Comparison of ENCODE assay signal across 12 cellular contexts in the genomic region with DNA sequence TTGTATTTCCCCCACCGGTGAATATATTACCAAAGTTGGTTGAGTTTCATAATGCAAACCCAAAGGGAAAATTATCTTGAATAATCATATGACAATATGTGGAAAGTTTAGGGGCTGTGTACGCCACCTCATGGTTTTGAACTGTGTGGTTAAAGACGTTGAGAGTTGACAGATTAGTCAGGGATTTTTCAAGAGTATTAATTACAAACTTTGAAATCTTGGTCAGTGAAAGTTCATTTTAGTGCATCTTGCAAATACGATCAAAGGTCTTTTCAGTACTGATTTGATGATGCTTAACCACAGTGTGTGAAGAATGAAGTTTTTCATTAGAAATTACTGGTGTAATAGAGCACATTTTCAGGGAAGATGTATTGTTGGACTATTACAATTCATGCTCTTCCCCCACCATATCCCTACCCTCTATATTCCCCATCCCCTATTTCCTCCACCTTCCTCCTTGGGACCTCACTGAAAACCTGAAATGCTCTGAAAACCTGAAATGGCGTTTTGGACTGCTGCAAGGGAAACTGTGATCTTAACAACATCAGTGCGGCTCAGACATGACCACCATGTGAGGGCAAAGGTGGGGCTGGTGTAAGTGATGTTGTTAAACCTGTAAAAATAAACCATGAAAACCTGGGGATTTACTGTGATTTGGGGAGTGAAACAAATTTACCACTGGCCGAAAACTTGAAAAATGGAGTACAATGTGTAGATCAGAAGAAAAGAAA. TPM values are rescaled to one million over a fixed set of nuclear protein-coding genes. Genes with fewer than 3 reads are reported as not detected.
A peak's percentile ranks its signal among the peaks of the same experiment; 100 is the strongest.
DNase-seq lines count a peak whose midpoint lies in the region; ATAC-seq and TF ChIP-seq lines count a peak whose summit lies in the region.
"Had no signal": no experiment of that assay in that cellular context is flagged by ENCODE, and none has a peak within 500 bp of the region (broad histone marks: within the 10 kb centered on the region; RNA-seq: fewer than 3 reads in every experiment).

No MANE protein-coding gene starts in this region.

- intact Hi-C loops in activated CD8-positive, alpha-beta T cell treated with anti-CD3 and anti-CD28 coated beads for 36 hours (cut with micrococcal nuclease) = loop anchor here (5.0 to 10.0 kb wide), 4 partner anchors 69 to 589 kb away; no protein-coding TSS in a partner anchor
- intact Hi-C loops in PC-9 (cut with micrococcal nuclease; ENCODE audit: unreplicated experiment) = no loop called here

- H3K9me2 ChIP-seq in PC-9 (ENCODE audit: insufficient read depth) = no peaks in the 10 kb centered on the region

- no TSS peak for BruUV-seq in PC-9 (replicated peaks; lab: Mats Ljungman, UMichigan)

- TF ChIP-seq CTCF in activated CD8-positive, alpha-beta T cell treated with anti-CD3 and anti-CD28 coated beads for 36 hours (IDR thresholded peaks at IDR 0.05) = no peak
- TF ChIP-seq CTCF in NB4 (IDR thresholded peaks at IDR 0.05; ENCODE audit: low read depth, low read length) = no peak
- no peak for TF ChIP-seq CTCF in PC-9 (conservative IDR thresholded peaks at IDR 0.05)

- TF ChIP-seq POLR2A in NB4 (IDR thresholded peaks at IDR 0.05; ENCODE audit: extremely low read depth, insufficient read length) = no peak

- H3K9me3 Mint-ChIP-seq in activated CD8-positive, alpha-beta T cell treated with anti-CD3 and anti-CD28 coated beads for 36 hours = no peaks in the 10 kb centered on the region
- no peaks in the 10 kb centered on the region for H3K9me3 Mint-ChIP-seq in activated CD8-positive, alpha-beta T cell treated with anti-CD3 and anti-CD28 coated beads, Interleukin-2, amount 10 ng/mL, durations not matched to agents 7 days and 5 days (ENCODE audit: insufficient read depth)
- no peaks in the 10 kb centered on the region for H3K9me3 Mint-ChIP-seq in natural killer cell treated with Interleukin-12 subunit alpha and Interleukin-12 subunit beta and Interleukin-15 and Interleukin-18, amount 100 ng/mL, for 72 hours

- H3K4me1 Mint-ChIP-seq in activated CD8-positive, alpha-beta T cell treated with anti-CD3 and anti-CD28 coated beads for 36 hours (ENCODE audit: low read depth) = peaks cover 49% of the 10 kb centered on the region
- peaks cover 42% of the 10 kb centered on the region for H3K4me1 Mint-ChIP-seq in activated CD8-positive, alpha-beta T cell treated with anti-CD3 and anti-CD28 coated beads, Interleukin-2, amount 10 ng/mL, durations not matched to agents 7 days and 5 days (ENCODE audit: low read depth)
- peaks cover 44% of the 10 kb centered on the region in 2 donors for H3K4me1 Mint-ChIP-seq in natural killer cell treated with Interleukin-12 subunit alpha and Interleukin-12 subunit beta and Interleukin-15 and Interleukin-18, amount 100 ng/mL, for 72 hours (ENCODE audit: low read depth in 2 of 2)

- CTCF ChIA-PET in activated CD8-positive, alpha-beta T cell treated with anti-CD3 and anti-CD28 coated beads for 36 hours (lab: Charles Lee) = interaction anchor here (1.0 to 1.2 kb wide), 2 partner anchors 255 to 258 kb away, joined by 3 read pairs; no protein-coding TSS in a partner anchor
- CTCF ChIA-PET in activated CD8-positive, alpha-beta T cell treated with anti-CD3 and anti-CD28 coated beads, Interleukin-2, amount 10 ng/mL, durations not matched to agents 7 days and 5 days (lab: Charles Lee) = interaction anchor here (0.9 to 2.5 kb wide), 5 partner anchors 9 to 304 kb away, joined by 3 to 22 read pairs (median 4); no protein-coding TSS in a partner anchor
- CTCF ChIA-PET in PC-9 (lab: Charles Lee) = no interaction called here

- H3K4me3 Mint-ChIP-seq in activated CD8-positive, alpha-beta T cell treated with anti-CD3 and anti-CD28 coated beads for 36 hours = peak overlapping the region; percentile 95
- no peak overlapping the region for H3K4me3 Mint-ChIP-seq in activated CD8-positive, alpha-beta T cell treated with anti-CD3 and anti-CD28 coated beads, Interleukin-2, amount 10 ng/mL, durations not matched to agents 7 days and 5 days
- peak overlapping the region; percentile 81 for H3K4me3 Mint-ChIP-seq in natural killer cell treated with Interleukin-12 subunit alpha and Interleukin-12 subunit beta and Interleukin-15 and Interleukin-18, amount 100 ng/mL, for 72 hours

- H3K36me3 ChIP-seq in PC-9 (ENCODE audit: low read depth) = no peaks in the 10 kb centered on the region
- H3K36me3 ChIP-seq: upper lobe of left lung, WERI-Rb-1 had no signal

- POLR2A ChIA-PET in activated CD8-positive, alpha-beta T cell treated with anti-CD3 and anti-CD28 coated beads for 36 hours (lab: Charles Lee) = interaction anchor here (0.8 to 1.8 kb wide), 4 partner anchors 9 to 66 kb away, joined by 3 to 9 read pairs (median 4); no protein-coding TSS in a partner anchor
- POLR2A ChIA-PET in activated CD8-positive, alpha-beta T cell treated with anti-CD3 and anti-CD28 coated beads, Interleukin-2, amount 10 ng/mL, durations not matched to agents 7 days and 5 days (lab: Charles Lee) = no interaction called here
- POLR2A ChIA-PET in PC-9 (lab: Charles Lee; ENCODE audit: unreplicated experiment) = no interaction called here

- no peaks in the 10 kb centered on the region for H3K36me3 Mint-ChIP-seq in activated CD8-positive, alpha-beta T cell treated with anti-CD3 and anti-CD28 coated beads for 36 hours (ENCODE audit: low read depth)
- no peaks in the 10 kb centered on the region for H3K36me3 Mint-ChIP-seq in activated CD8-positive, alpha-beta T cell treated with anti-CD3 and anti-CD28 coated beads, Interleukin-2, amount 10 ng/mL, durations not matched to agents 7 days and 5 days (ENCODE audit: low read depth)
- H3K36me3 Mint-ChIP-seq in natural killer cell treated with Interleukin-12 subunit alpha and Interleukin-12 subunit beta and Interleukin-15 and Interleukin-18, amount 100 ng/mL, for 72 hours = no peaks in the 10 kb centered on the region

- peak; percentile 17 for ATAC-seq in activated CD8-positive, alpha-beta T cell treated with anti-CD3 and anti-CD28 coated beads for 36 hours
- no peak for ATAC-seq in activated CD8-positive, alpha-beta T cell treated with anti-CD3 and anti-CD28 coated beads, Interleukin-2, amount 10 ng/mL, durations not matched to agents 7 days and 5 days
- ATAC-seq in GM19463 (IDR thresholded peaks at IDR 0.05; ENCODE audit: unreplicated experiment) = peak; percentile 37
- ATAC-seq in natural killer cell treated with Interleukin-12 subunit alpha and Interleukin-12 subunit beta and Interleukin-15 and Interleukin-18, amount 100 ng/mL, for 72 hours = peak; percentile 50 to 60

- H4K20me1 ChIP-seq in PC-9 (ENCODE audit: insufficient read depth) = no peaks in the 10 kb centered on the region

- peaks cover 40% of the 10 kb centered on the region for H3K27me3 Mint-ChIP-seq in activated CD8-positive, alpha-beta T cell treated with anti-CD3 and anti-CD28 coated beads for 36 hours
- peaks cover 56% of the 10 kb centered on the region for H3K27me3 Mint-ChIP-seq in activated CD8-positive, alpha-beta T cell treated with anti-CD3 and anti-CD28 coated beads, Interleukin-2, amount 10 ng/mL, durations not matched to agents 7 days and 5 days (ENCODE audit: low read depth)
- H3K27me3 Mint-ChIP-seq in natural killer cell treated with Interleukin-12 subunit alpha and Interleukin-12 subunit beta and Interleukin-15 and Interleukin-18, amount 100 ng/mL, for 72 hours = peaks cover 29 to 42% of the 10 kb centered on the region in 2 donors

- no peak overlapping the region for H3K27ac ChIP-seq in PC-9
- H3K27ac ChIP-seq: SK-N-MC, upper lobe of left lung, WERI-Rb-1 had no signal

- peaks cover 20% of the 10 kb centered on the region; the same call in 1 of the 2 replicates for H3F3A ChIP-seq in PC-9 (ENCODE audit: insufficient read depth, low read depth)

- H3K4me3 ChIP-seq in NB4 (ENCODE audit: low read depth, low read length) (no peak overlapping the region), PC-9 (no peak overlapping the region)

- H3K9me3 ChIP-seq in PC-9 (ENCODE audit: insufficient read depth, low read depth) = no peaks in the 10 kb centered on the region
- H3K9me3 ChIP-seq: upper lobe of left lung had no signal

- H3K79me2 ChIP-seq in PC-9 (ENCODE audit: low read depth) = peaks cover 3% of the 10 kb centered on the region

- 0 out of 2 replicates have a peak, but pooled peaks cover 6% of the 10 kb centered on the region for H3K4me1 ChIP-seq in PC-9 (replicated peaks; ENCODE audit: insufficient read depth)

- H3K27me3 ChIP-seq in PC-9 (ENCODE audit: insufficient read depth, low read depth) = no peaks in the 10 kb centered on the region

- peak overlapping the region; percentile 80 for H3K27ac Mint-ChIP-seq in activated CD8-positive, alpha-beta T cell treated with anti-CD3 and anti-CD28 coated beads for 36 hours
- H3K27ac Mint-ChIP-seq in activated CD8-positive, alpha-beta T cell treated with anti-CD3 and anti-CD28 coated beads, Interleukin-2, amount 10 ng/mL, durations not matched to agents 7 days and 5 days = no peak overlapping the region
- peak overlapping the region; percentile 10 to 41 for H3K27ac Mint-ChIP-seq in natural killer cell treated with Interleukin-12 subunit alpha and Interleukin-12 subunit beta and Interleukin-15 and Interleukin-18, amount 100 ng/mL, for 72 hours

- H2AFZ ChIP-seq in PC-9 = no peak overlapping the region

- peak; percentile 78 for DNase-seq in activated CD8-positive, alpha-beta T cell treated with anti-CD3 and anti-CD28 coated beads for 36 hours
- DNase-seq in activated CD8-positive, alpha-beta T cell treated with anti-CD3 and anti-CD28 coated beads, Interleukin-2, amount 10 ng/mL, durations not matched to agents 7 days and 5 days = no peak
- peak; percentile 42 for DNase-seq in NB4 (ENCODE audit: low read depth)
- DNase-seq in natural killer cell treated with Interleukin-12 subunit alpha and Interleukin-12 subunit beta and Interleukin-15 and Interleukin-18, amount 100 ng/mL, for 72 hours (ENCODE audit: low spot score) = no peak
- DNase-seq in HPDE6-E6E7 (ENCODE audit: extremely low spot score) = no peak
- DNase-seq in PC-9 = no peak
- DNase-seq in NCI-H226 = no peak
- DNase-seq: NCI-H187 treated with DMSO at 0.1 percent for 48 hours had no signal

- H3K4me2 ChIP-seq in PC-9 = no peak overlapping the region

RNA-seq across cellular contexts. Expression of a gene that starts 4.5 kb away (rescaled TPM):
- total RNA-seq in activated CD8-positive, alpha-beta T cell treated with anti-CD3 and anti-CD28 coated beads for 36 hours = 10 to 100 TPM; 19.8 to 22.6 TPM
- total RNA-seq in activated CD8-positive, alpha-beta T cell treated with anti-CD3 and anti-CD28 coated beads, Interleukin-2, amount 10 ng/mL, durations not matched to agents 7 days and 5 days = 10 to 100 TPM; 11.7 to 16.5 TPM
- 10 to 100 TPM; 19.2 to 26.6 TPM for total RNA-seq in natural killer cell treated with Interleukin-12 subunit alpha and Interleukin-12 subunit beta and Interleukin-15 and Interleukin-18, amount 100 ng/mL, for 72 hours
- total RNA-seq in PC-9 (2021) = 12.4 and 17.0 TPM in 2 replicates

Comparison
In these comparisons a context has a peak if more than half of its experiments do, and no peak if none do; other contexts are left out.
1. DNase-seq: peak in activated CD8-positive, alpha-beta T cell treated with anti-CD3 and anti-CD28 coated beads for 36 hours (single experiment) and NB4 (single experiment); none in activated CD8-positive, alpha-beta T cell treated with anti-CD3 and anti-CD28 coated beads, Interleukin-2, amount 10 ng/mL, durations not matched to agents 7 days and 5 days (single experiment), natural killer cell treated with Interleukin-12 subunit alpha and Interleukin-12 subunit beta and Interleukin-15 and Interleukin-18, amount 100 ng/mL, for 72 hours (single experiment), HPDE6-E6E7 (single experiment), PC-9 (0 of 2) and NCI-H226 (single experiment).